ENCODE assay signal across 8 cellular contexts in the genomic region with DNA sequence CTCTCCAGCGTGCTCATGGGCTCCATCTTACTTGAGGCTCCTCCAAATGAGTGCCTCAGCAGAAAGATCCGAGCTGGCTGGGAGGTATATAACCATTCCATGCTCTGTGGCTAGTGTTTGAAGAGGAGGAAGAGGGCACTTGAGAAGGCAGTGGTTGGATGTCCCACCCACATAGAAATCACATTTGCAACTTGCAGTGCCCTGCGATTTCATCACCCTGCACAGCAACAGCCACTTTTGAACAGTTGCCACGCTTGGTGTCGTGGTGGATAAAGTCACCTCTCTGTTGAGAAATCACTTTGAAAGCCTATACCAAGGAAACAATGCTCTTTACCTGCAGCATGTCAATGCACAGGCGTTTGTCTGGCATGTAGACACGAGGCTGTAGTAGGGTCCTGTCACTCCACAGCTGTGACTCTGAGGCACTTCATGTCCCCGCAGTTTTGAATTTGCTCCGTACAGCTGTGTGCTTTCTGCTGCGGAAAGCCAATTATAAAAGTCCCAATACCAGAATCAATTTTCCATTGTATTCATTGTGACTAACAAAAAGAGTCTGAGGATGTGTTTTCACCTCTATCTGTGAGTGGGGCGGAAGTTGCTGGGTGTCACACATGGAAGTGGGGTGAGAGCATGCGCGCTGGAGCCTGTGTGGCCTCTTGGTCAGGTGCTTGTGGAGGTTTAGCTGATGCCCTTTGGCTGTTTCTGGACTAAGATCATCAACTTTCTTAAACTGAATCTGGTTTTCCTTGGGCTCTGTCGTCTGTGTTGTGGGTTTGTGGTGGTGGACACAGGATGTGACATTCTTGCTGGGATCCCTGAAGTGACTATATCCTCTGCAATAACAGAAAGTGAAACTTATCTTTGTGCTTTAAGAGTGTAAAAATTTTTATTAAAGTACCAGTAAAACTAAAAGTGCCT. TPM values are rescaled to one million over a fixed set of nuclear protein-coding genes. Genes with fewer than 3 reads are reported as not detected.
A peak's percentile ranks its signal among the peaks of the same experiment; 100 is the strongest.
DNase-seq lines count a peak whose midpoint lies in the region; ATAC-seq lines count a peak whose summit lies in the region.

No MANE protein-coding gene starts in this region.

- peaks cover 44% of the 10 kb centered on the region for H3K4me1 ChIP-seq in CD4-positive, CD25-positive, alpha-beta regulatory T cell (ENCODE audit: control insufficient read depth, insufficient read depth, low read length, poor library complexity, severe bottlenecking)
- peaks cover 14% of the 10 kb centered on the region; the same call in 1 of the 2 replicates for H3K4me1 ChIP-seq in HUES48 (ENCODE audit: control insufficient read depth, insufficient read depth, low read length)
- peaks cover 33% of the 10 kb centered on the region for H3K4me1 ChIP-seq in mucosa of stomach (ENCODE audit: control insufficient read depth, insufficient read depth, low read length)

- peaks cover 26% of the 10 kb centered on the region for H3K36me3 ChIP-seq in CD4-positive, CD25-positive, alpha-beta regulatory T cell (ENCODE audit: control insufficient read depth, insufficient read depth, low read length)
- H3K36me3 ChIP-seq in HUES48 (ENCODE audit: control insufficient read depth, insufficient read depth, low read length), result peaks cover 47% of the 10 kb centered on the region
- H3K36me3 ChIP-seq in mucosa of stomach (ENCODE audit: control insufficient read depth, insufficient read depth, low read length), result peaks cover 7% of the 10 kb centered on the region

- H3K27ac Mint-ChIP-seq in CD4-positive, CD25-positive, alpha-beta regulatory T cell, result peak overlapping the region; percentile 94 to 99 (median 95)
- H3K27ac Mint-ChIP-seq in stimulated activated memory B cell treated with anti-CD40 and anti-IgM and Interleukin-4, amounts not matched to agents 10 μg/mL and 1 μg/mL and 100 μg/mL, for 72 hours, result peak overlapping the region; percentile 94

- no peaks in the 10 kb centered on the region for H3K9me3 ChIP-seq in CD4-positive, CD25-positive, alpha-beta regulatory T cell (ENCODE audit: control insufficient read depth in 2 of 2, low read length in 2 of 2)
- H3K9me3 ChIP-seq in HUES48 (ENCODE audit: control insufficient read depth, insufficient read depth, low read length) (no peaks in the 10 kb centered on the region), mucosa of stomach (ENCODE audit: control insufficient read depth, low read length) (no peaks in the 10 kb centered on the region)

- H3K4me3 Mint-ChIP-seq in CD4-positive, CD25-positive, alpha-beta regulatory T cell, result peak overlapping the region; percentile 87 to 94 (median 90)
- peak overlapping the region; percentile 85 for H3K4me3 Mint-ChIP-seq in stimulated activated memory B cell treated with anti-CD40 and anti-IgM and Interleukin-4, amounts not matched to agents 10 μg/mL and 1 μg/mL and 100 μg/mL, for 72 hours

- H3K36me3 Mint-ChIP-seq in CD4-positive, CD25-positive, alpha-beta regulatory T cell, result peaks cover 27% of the 10 kb centered on the region
- peaks cover 23% of the 10 kb centered on the region for H3K36me3 Mint-ChIP-seq in stimulated activated memory B cell treated with anti-CD40 and anti-IgM and Interleukin-4, amounts not matched to agents 10 μg/mL and 1 μg/mL and 100 μg/mL, for 72 hours

- H3K27me3 Mint-ChIP-seq in CD4-positive, CD25-positive, alpha-beta regulatory T cell, result peaks cover 4% of the 10 kb centered on the region
- no peaks in the 10 kb centered on the region for H3K27me3 Mint-ChIP-seq in stimulated activated memory B cell treated with anti-CD40 and anti-IgM and Interleukin-4, amounts not matched to agents 10 μg/mL and 1 μg/mL and 100 μg/mL, for 72 hours

- H3K9me3 Mint-ChIP-seq in CD4-positive, CD25-positive, alpha-beta regulatory T cell, result no peaks in the 10 kb centered on the region
- H3K9me3 Mint-ChIP-seq in stimulated activated memory B cell treated with anti-CD40 and anti-IgM and Interleukin-4, amounts not matched to agents 10 μg/mL and 1 μg/mL and 100 μg/mL, for 72 hours, result no peaks in the 10 kb centered on the region

- H3K27ac ChIP-seq in CD4-positive, CD25-positive, alpha-beta regulatory T cell (ENCODE audit: insufficient read depth, low read length, poor library complexity, severe bottlenecking), result peak overlapping the region; percentile 94
- H3K27ac ChIP-seq in HUES48 (ENCODE audit: low read depth, low read length) (peak overlapping the region; percentile 42), cingulate gyrus (ENCODE audit: low read depth, low read length) (peak overlapping the region; percentile 70)

- peak; percentile 46 to 51 for ATAC-seq in CD4-positive, CD25-positive, alpha-beta regulatory T cell (ENCODE audit: low read depth in 2 of 2)
- ATAC-seq in GM19468 (IDR thresholded peaks at IDR 0.05; ENCODE audit: extremely low read depth, unreplicated experiment), result peak; percentile 27
- peak; percentile 60 for ATAC-seq in stimulated activated memory B cell treated with anti-CD40 and anti-IgM and Interleukin-4, amounts not matched to agents 10 μg/mL and 1 μg/mL and 100 μg/mL, for 72 hours

- H3K4me1 Mint-ChIP-seq in CD4-positive, CD25-positive, alpha-beta regulatory T cell, result peaks cover 28 to 68% (median 49%) of the 10 kb centered on the region in 4 donors
- peaks cover 54% of the 10 kb centered on the region for H3K4me1 Mint-ChIP-seq in stimulated activated memory B cell treated with anti-CD40 and anti-IgM and Interleukin-4, amounts not matched to agents 10 μg/mL and 1 μg/mL and 100 μg/mL, for 72 hours

- no peak overlapping the region for H3K9ac ChIP-seq in HUES48 (ENCODE audit: low read depth, low read length)
- peak overlapping the region; percentile 32 for H3K9ac ChIP-seq in mucosa of stomach (ENCODE audit: low read length)

- DNase-seq in CD4-positive, CD25-positive, alpha-beta regulatory T cell, result peak; percentile 62 to 88 (median 79)
- peak; percentile 56 for DNase-seq in activated CD4-positive, CD25-positive, alpha-beta regulatory T cell treated with anti-CD3 and anti-CD28 coated beads, Interleukin-2, amount 50 U/mL, for 16 hours (ENCODE audit: low read depth, low spot score)
- no peak for DNase-seq in HuH-7.5 (ENCODE audit: low spot score)

- H3K27me3 ChIP-seq in CD4-positive, CD25-positive, alpha-beta regulatory T cell (ENCODE audit: control insufficient read depth, insufficient read depth, low read length), result no peaks in the 10 kb centered on the region
- no peaks in the 10 kb centered on the region for H3K27me3 ChIP-seq in HUES48 (ENCODE audit: control insufficient read depth, insufficient read depth, low read length)
- no peaks in the 10 kb centered on the region for H3K27me3 ChIP-seq in mucosa of stomach (ENCODE audit: control insufficient read depth, insufficient read depth, low read length)

- peak overlapping the region; percentile 99 for H3K4me3 ChIP-seq in CD4-positive, CD25-positive, alpha-beta regulatory T cell (ENCODE audit: low read depth, low read length)
- H3K4me3 ChIP-seq in HUES48 (ENCODE audit: low read depth, low read length) (no peak overlapping the region), mucosa of stomach (ENCODE audit: low read length) (peak overlapping the region; percentile 3)

RNA-seq across cellular contexts. Expression of a gene that starts 2.8 kb away (rescaled TPM):
- total RNA-seq in CD4-positive, CD25-positive, alpha-beta regulatory T cell, result 121 TPM
- 100 to 1,000 TPM; 101 to 136 (median 106) TPM for polyA plus RNA-seq in CD4-positive, CD25-positive, alpha-beta regulatory T cell

RNA-seq across cellular contexts. Expression of a gene that starts 35.3 kb away (rescaled TPM):
- total RNA-seq in CD4-positive, CD25-positive, alpha-beta regulatory T cell, result 0.15 TPM
- polyA plus RNA-seq in CD4-positive, CD25-positive, alpha-beta regulatory T cell, result not detected

RNA-seq across cellular contexts. Expression of a gene that starts 41.9 kb away (rescaled TPM):
- not detected for total RNA-seq in CD4-positive, CD25-positive, alpha-beta regulatory T cell
- polyA plus RNA-seq in CD4-positive, CD25-positive, alpha-beta regulatory T cell, result not detected

Comparison
In these comparisons a context has a peak if more than half of its experiments do, and no peak if none do; other contexts are left out.
1. H3K27ac ChIP-seq: peak in every context shown above with its lines; median percentile 94 in CD4-positive, CD25-positive, alpha-beta regulatory T cell; 70 in cingulate gyrus; 42 in HUES48.